ENCODE assay signal across 9 cellular contexts in genomic region chr4:118279920-118280432, GRCh38.
A peak's percentile ranks its signal among the peaks of the same experiment; 100 is the strongest.
DNase-seq lines count a peak whose midpoint lies in the region; TF ChIP-seq lines count a peak whose summit lies in the region.
"Had no signal": no experiment of that assay in that cellular context is flagged by ENCODE, and none has a peak within 500 bp of the region (broad histone marks: within the 10 kb centered on the region; RNA-seq: fewer than 3 reads in every experiment).

No MANE protein-coding gene starts in this region.

- peak overlapping the region; percentile 87 for H3K27ac ChIP-seq in SU-DHL-6 (ENCODE audit: low read depth, low read length)
- peak overlapping the region; percentile 82 for H3K27ac ChIP-seq in smooth muscle cell (ENCODE audit: low read depth)

- H3K36me3 ChIP-seq in SU-DHL-6 (ENCODE audit: low read length) (peaks cover 19% of the 10 kb centered on the region), smooth muscle cell (ENCODE audit: low read depth) (no peaks in the 10 kb centered on the region)

- H3K4me3 ChIP-seq in SU-DHL-6 (ENCODE audit: insufficient read depth, low read length, poor library complexity, severe bottlenecking): peak overlapping the region; percentile 94
- H3K4me3 ChIP-seq in fibroblast of villous mesenchyme (ENCODE audit: low read depth, low read length): peak overlapping the region; percentile 87
- peak overlapping the region; percentile 73 for H3K4me3 ChIP-seq in smooth muscle cell

- H3F3A ChIP-seq in SU-DHL-6 (ENCODE audit: insufficient read depth) (peaks cover 61% of the 10 kb centered on the region), smooth muscle cell (ENCODE audit: low read depth) (peaks cover 20% of the 10 kb centered on the region)

- H3K79me2 ChIP-seq in SU-DHL-6 (ENCODE audit: insufficient read depth, low read length) (peaks cover 12% of the 10 kb centered on the region), smooth muscle cell (ENCODE audit: low read depth) (peaks cover 8% of the 10 kb centered on the region)

- peak; percentile 30 for DNase-seq in DMS 273 (lab: John Stamatoyannopoulos, UW; ENCODE audit: unreplicated experiment)
- DNase-seq in DMS 273 treated with DMSO at 0.1 percent for 48 hours (lab: John Stamatoyannopoulos, UW): no peak
- no peak for DNase-seq in fibroblast of villous mesenchyme (ENCODE audit: low read depth)
- DNase-seq in smooth muscle cell (lab: John Stamatoyannopoulos, UW; ENCODE audit: unreplicated experiment): no peak
- DNase-seq in NCI-H1417 (lab: John Stamatoyannopoulos, UW): no peak
- DNase-seq in NCI-H446 (lab: John Stamatoyannopoulos, UW): no peak
- DNase-seq in OCI-M1 (lab: John Stamatoyannopoulos, UW): no peak
- DNase-seq: NCI-H1105 treated with DMSO at 0.1 percent for 48 hours had no signal

- H3K4me1 ChIP-seq in smooth muscle cell (ENCODE audit: low read depth): peaks cover 19% of the 10 kb centered on the region

- 35% methylated on average over 2 of the region's 2 CpGs for WGBS in smooth muscle cell (ENCODE audit: low lambda C conversion rate)

- H3K27me3 ChIP-seq in SU-DHL-6 (ENCODE audit: low read length): no peaks in the 10 kb centered on the region
- no peaks in the 10 kb centered on the region for H3K27me3 ChIP-seq in smooth muscle cell (ENCODE audit: low read depth)

- H4K20me1 ChIP-seq in SU-DHL-6 (ENCODE audit: low read depth, low read length) (no peaks in the 10 kb centered on the region), smooth muscle cell (ENCODE audit: low read depth) (peaks cover 11% of the 10 kb centered on the region)

- H3K9me2 ChIP-seq in SU-DHL-6 (replicated peaks; ENCODE audit: insufficient read depth, low read length): no peaks in the 10 kb centered on the region

- TF ChIP-seq CTCF in SU-DHL-6 (IDR thresholded peaks at IDR 0.05; ENCODE audit: insufficient read depth, low read length, poor library complexity, severe bottlenecking) (no peak), fibroblast of villous mesenchyme (IDR thresholded peaks at IDR 0.05; ENCODE audit: insufficient read depth, low read depth, low read length) (no peak), smooth muscle cell (IDR thresholded peaks at IDR 0.05; ENCODE audit: borderline replicate concordance, insufficient read depth, poor library complexity, severe bottlenecking) (no peak)

- H3K9me3 ChIP-seq in SU-DHL-6 (ENCODE audit: insufficient read depth, low read length) (no peaks in the 10 kb centered on the region), smooth muscle cell (replicated peaks; ENCODE audit: low read depth) (no peaks in the 10 kb centered on the region)

- H2AFZ ChIP-seq in SU-DHL-6 (ENCODE audit: low read depth, low read length, severe bottlenecking) (no peak overlapping the region), smooth muscle cell (ENCODE audit: low read depth) (no peak overlapping the region)

- H3K9ac ChIP-seq in SU-DHL-6 (ENCODE audit: low read length) (peak overlapping the region; percentile 97), smooth muscle cell (ENCODE audit: low read depth) (peak overlapping the region; percentile 85)

- H3K4me2 ChIP-seq in SU-DHL-6 (ENCODE audit: low read depth, low read length, poor library complexity, severe bottlenecking) (peak overlapping the region; percentile 94), smooth muscle cell (peak overlapping the region; percentile 94)
